ENCODE assay signal across 11 cellular contexts in genomic region chr6:20024316-20024673, GRCh38.
A peak's percentile ranks its signal among the peaks of the same experiment; 100 is the strongest.
DNase-seq lines count a peak whose midpoint lies in the region; ATAC-seq lines count a peak whose summit lies in the region.
"Had no signal": no experiment of that assay in that cellular context is flagged by ENCODE, and none has a peak within 500 bp of the region (broad histone marks: within the 10 kb centered on the region; RNA-seq: fewer than 3 reads in every experiment).

No MANE protein-coding gene starts in this region.

- H3K4me1 Mint-ChIP-seq in CD4-positive, CD25-positive, alpha-beta regulatory T cell, result peaks cover 0 to 20% (median 13%) of the 10 kb centered on the region in 4 donors
- peaks cover 18% of the 10 kb centered on the region for H3K4me1 Mint-ChIP-seq in activated naive CD4-positive, alpha-beta T cell treated with anti-CD3 and anti-CD28 coated beads, Interleukin-2, amount 50 U/mL, for 24 hours

- DNase-seq in CD4-positive, CD25-positive, alpha-beta regulatory T cell, result peak in 1 of 3 donors; percentile 5
- DNase-seq in hypothalamus (lab: John Stamatoyannopoulos, UW) (no peak), NCI-H69 (lab: John Stamatoyannopoulos, UW) (no peak), NCI-H510A (lab: John Stamatoyannopoulos, UW) (no peak)
- DNase-seq: islet precursor cell had no signal

- peak overlapping the region in 2 of 3 donors; percentile 37 to 69 for H3K27ac Mint-ChIP-seq in CD4-positive, CD25-positive, alpha-beta regulatory T cell
- H3K27ac Mint-ChIP-seq in activated naive CD4-positive, alpha-beta T cell treated with anti-CD3 and anti-CD28 coated beads, Interleukin-2, amount 50 U/mL, for 24 hours, result no peak overlapping the region
- H3K27ac Mint-ChIP-seq: stimulated activated memory B cell treated with anti-CD40 and anti-IgM and Interleukin-4, amounts not matched to agents 10 μg/mL and 1 μg/mL and 100 μg/mL, for 72 hours had no signal

- H3K36me3 Mint-ChIP-seq in CD4-positive, CD25-positive, alpha-beta regulatory T cell, result no peaks in the 10 kb centered on the region
- H3K36me3 Mint-ChIP-seq in activated naive CD4-positive, alpha-beta T cell treated with anti-CD3 and anti-CD28 coated beads, Interleukin-2, amount 50 U/mL, for 24 hours, result no peaks in the 10 kb centered on the region
- H3K36me3 Mint-ChIP-seq: stimulated activated memory B cell treated with anti-CD40 and anti-IgM and Interleukin-4, amounts not matched to agents 10 μg/mL and 1 μg/mL and 100 μg/mL, for 72 hours had no signal

- H3K9me3 ChIP-seq in CD4-positive, CD25-positive, alpha-beta regulatory T cell (ENCODE audit: control insufficient read depth in 2 of 2, low read length in 2 of 2), result no peaks in the 10 kb centered on the region
- H3K9me3 ChIP-seq: gastroesophageal sphincter had no signal

- ATAC-seq in CD4-positive, CD25-positive, alpha-beta regulatory T cell (ENCODE audit: low read depth in 2 of 2), result no peak
- ATAC-seq in GM19372 (IDR thresholded peaks at IDR 0.05; ENCODE audit: low read depth, unreplicated experiment) (peak; percentile 2), HG03342 (IDR thresholded peaks at IDR 0.05; ENCODE audit: unreplicated experiment) (peak; percentile 27), HG02884 (IDR thresholded peaks at IDR 0.05; ENCODE audit: unreplicated experiment) (no peak)
- ATAC-seq: gastroesophageal sphincter; stimulated activated memory B cell treated with anti-CD40 and anti-IgM and Interleukin-4, amounts not matched to agents 10 μg/mL and 1 μg/mL and 100 μg/mL, for 72 hours had no signal

- no peaks in the 10 kb centered on the region for H3K36me3 ChIP-seq in CD4-positive, CD25-positive, alpha-beta regulatory T cell (ENCODE audit: control insufficient read depth, insufficient read depth, low read length)
- H3K36me3 ChIP-seq: gastroesophageal sphincter had no signal

- H3K9me3 Mint-ChIP-seq in CD4-positive, CD25-positive, alpha-beta regulatory T cell, result peaks cover 0 to 2% (median 0%) of the 10 kb centered on the region in 7 donors
- peaks cover 4% of the 10 kb centered on the region for H3K9me3 Mint-ChIP-seq in activated naive CD4-positive, alpha-beta T cell treated with anti-CD3 and anti-CD28 coated beads, Interleukin-2, amount 50 U/mL, for 24 hours

- peak overlapping the region; percentile 43 to 93 (median 83) for H3K4me3 Mint-ChIP-seq in CD4-positive, CD25-positive, alpha-beta regulatory T cell
- H3K4me3 Mint-ChIP-seq in activated naive CD4-positive, alpha-beta T cell treated with anti-CD3 and anti-CD28 coated beads, Interleukin-2, amount 50 U/mL, for 24 hours, result peak overlapping the region; percentile 76
- H3K4me3 Mint-ChIP-seq: stimulated activated memory B cell treated with anti-CD40 and anti-IgM and Interleukin-4, amounts not matched to agents 10 μg/mL and 1 μg/mL and 100 μg/mL, for 72 hours had no signal

- peaks cover 5% of the 10 kb centered on the region for H3K4me1 ChIP-seq in CD4-positive, CD25-positive, alpha-beta regulatory T cell (ENCODE audit: control insufficient read depth, insufficient read depth, low read length, poor library complexity, severe bottlenecking)
- H3K4me1 ChIP-seq: gastroesophageal sphincter had no signal

- H3K27me3 Mint-ChIP-seq in CD4-positive, CD25-positive, alpha-beta regulatory T cell, result peaks cover 46% of the 10 kb centered on the region
- H3K27me3 Mint-ChIP-seq in activated naive CD4-positive, alpha-beta T cell treated with anti-CD3 and anti-CD28 coated beads, Interleukin-2, amount 50 U/mL, for 24 hours, result peaks cover 26% of the 10 kb centered on the region

- peak overlapping the region; percentile 62 for H3K4me3 ChIP-seq in CD4-positive, CD25-positive, alpha-beta regulatory T cell (ENCODE audit: low read depth, low read length)
- H3K4me3 ChIP-seq: gastroesophageal sphincter had no signal

- peaks cover 2% of the 10 kb centered on the region for H3K27me3 ChIP-seq in CD4-positive, CD25-positive, alpha-beta regulatory T cell (ENCODE audit: control insufficient read depth, insufficient read depth, low read length)
- H3K27me3 ChIP-seq: gastroesophageal sphincter had no signal

- no peak overlapping the region for H3K27ac ChIP-seq in CD4-positive, CD25-positive, alpha-beta regulatory T cell (ENCODE audit: insufficient read depth, low read length, poor library complexity, severe bottlenecking)
- H3K27ac ChIP-seq: gastroesophageal sphincter had no signal

Comparison
In these comparisons a context has a peak if more than half of its experiments do, and no peak if none do; other contexts are left out.
1. ATAC-seq: peak in GM19372 (single experiment) and HG03342 (single experiment); none in CD4-positive, CD25-positive, alpha-beta regulatory T cell (0 of 2) and HG02884 (single experiment).